Comparison of ENCODE assay signal across 1 cellular context in the genomic region with DNA sequence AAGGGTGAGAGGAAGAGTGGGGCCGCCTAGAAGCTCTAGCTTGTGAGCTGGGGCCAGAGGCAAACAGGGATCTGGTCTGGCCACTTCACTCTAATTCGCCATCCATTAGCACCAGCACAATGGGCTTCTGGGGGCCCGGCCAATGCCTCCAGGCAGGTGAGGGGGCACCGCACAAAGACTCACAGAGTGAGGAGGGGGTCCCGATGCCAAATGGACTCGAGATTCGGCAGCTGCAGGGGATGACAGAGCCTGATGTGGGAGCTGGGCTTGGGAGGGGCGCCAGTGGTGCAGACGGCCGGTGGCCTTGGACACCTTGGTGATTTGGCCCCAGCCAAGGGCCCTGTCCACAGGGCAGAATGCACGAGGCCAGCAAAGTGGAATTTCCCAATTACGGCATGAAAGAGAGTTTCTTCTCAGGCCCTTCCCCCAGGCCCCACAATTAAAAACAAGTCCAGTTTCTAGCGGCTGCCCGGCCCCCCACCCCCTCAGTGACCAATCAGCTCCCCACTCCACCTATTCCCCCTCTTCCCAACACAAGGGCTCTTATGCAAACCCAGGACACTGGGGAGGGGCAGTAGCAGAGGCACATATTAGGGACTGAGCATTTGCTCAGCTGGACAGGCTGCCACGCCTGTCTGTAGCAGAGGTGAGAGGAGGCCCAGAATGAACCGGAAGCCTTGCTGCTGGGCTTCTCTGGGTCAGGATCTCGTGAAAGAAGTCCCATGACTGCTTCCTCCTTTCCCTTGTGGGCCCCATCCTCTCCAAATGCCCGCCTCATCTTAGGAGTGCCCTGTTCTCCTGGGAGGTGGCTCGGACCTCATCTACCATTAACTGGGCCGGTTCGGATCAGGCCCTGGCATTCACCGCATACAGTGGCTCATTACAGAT.
TF ChIP-seq lines count a peak whose summit lies in the region.

No MANE protein-coding gene starts in this region.

TF ChIP-seq in HepG2, 621 proteins besides CTCF, POLR2A, EP300 and RAD21 (continued from another document and continues in another):
- TF ChIP-seq ZFP37 (CRISPR knock-in tag; IDR thresholded peaks at IDR 0.05; ENCODE audit: borderline replicate concordance) (no peak; the same call in 1 of the 2 replicates), E2F2 (CRISPR knock-in tag; IDR thresholded peaks at IDR 0.05; ENCODE audit: borderline replicate concordance) (peak; percentile 15), ZNF782 (CRISPR knock-in tag; IDR thresholded peaks at IDR 0.05; ENCODE audit: borderline replicate concordance) (no peak), JUNB (CRISPR knock-in tag; IDR thresholded peaks at IDR 0.05; ENCODE audit: borderline replicate concordance) (no peak), ZNF747 (CRISPR knock-in tag; IDR thresholded peaks at IDR 0.05; ENCODE audit: borderline replicate concordance) (peak; percentile 83), ZNF121 (CRISPR knock-in tag; IDR thresholded peaks at IDR 0.05) (no peak; the same call in 1 of the 2 replicates), CCAR2 (optimal IDR thresholded peaks at IDR 0.05; ENCODE audit: low read depth, low read length) (no peak), ETV6 (CRISPR knock-in tag; conservative IDR thresholded peaks at IDR 0.05) (peak; percentile 74; the same call in 1 of the 2 replicates), ESRRA (CRISPR knock-in tag; IDR thresholded peaks at IDR 0.05; ENCODE audit: low read depth) (peak; percentile 73; the same call in 1 of the 2 replicates), FIP1L1 (IDR thresholded peaks at IDR 0.05; ENCODE audit: borderline replicate concordance, insufficient read depth, low read depth, low read length) (0 out of 2 replicates have a peak, but pooled peaks have one; percentile 50), USF2 (IDR thresholded peaks at IDR 0.05; ENCODE audit: low read depth, low read length) (0 out of 2 replicates have a peak, but pooled peaks have one; percentile 23), USF2 (CRISPR knock-in tag; IDR thresholded peaks at IDR 0.05; ENCODE audit: borderline replicate concordance) (peak; percentile 62; the same call in 1 of the 2 replicates), MXD1 (CRISPR knock-in tag; IDR thresholded peaks at IDR 0.05) (no peak), RBFOX2 (IDR thresholded peaks at IDR 0.05; ENCODE audit: low read depth, low read length) (peak; percentile 95), STAG1 (CRISPR knock-in tag; IDR thresholded peaks at IDR 0.05) (peak; percentile 24; the same call in 1 of the 2 replicates), ZBTB49 (CRISPR knock-in tag; IDR thresholded peaks at IDR 0.05; ENCODE audit: borderline replicate concordance) (no peak), SPEN (CRISPR knock-in tag; IDR thresholded peaks at IDR 0.05; ENCODE audit: low read depth) (peak; percentile 95), ZNF670 (CRISPR knock-in tag; IDR thresholded peaks at IDR 0.05; ENCODE audit: borderline replicate concordance) (peak; percentile 97), E2F1 (CRISPR knock-in tag; IDR thresholded peaks at IDR 0.05) (no peak), ZNF570 (CRISPR knock-in tag; IDR thresholded peaks at IDR 0.05; ENCODE audit: borderline replicate concordance) (0 out of 2 replicates have a peak, but pooled peaks have one; percentile 64), ZNF530 (CRISPR knock-in tag; IDR thresholded peaks at IDR 0.05; ENCODE audit: low read depth) (no peak), NR2F1 (CRISPR knock-in tag; IDR thresholded peaks at IDR 0.05) (peak; percentile 14 to 29; a peak in 1 of 4 replicates), ZNF552 (CRISPR knock-in tag; IDR thresholded peaks at IDR 0.05; ENCODE audit: borderline replicate concordance) (peak; percentile 71), ARID4A (CRISPR knock-in tag; IDR thresholded peaks at IDR 0.05; ENCODE audit: borderline replicate concordance) (peak; percentile 60; the same call in 1 of the 2 replicates), ZNF619 (CRISPR knock-in tag; IDR thresholded peaks at IDR 0.05) (no peak), CSRNP1 (CRISPR knock-in tag; IDR thresholded peaks at IDR 0.05) (peak; percentile 93; the same call in 1 of the 2 replicates)
- TF ChIP-seq, protein P1, sequence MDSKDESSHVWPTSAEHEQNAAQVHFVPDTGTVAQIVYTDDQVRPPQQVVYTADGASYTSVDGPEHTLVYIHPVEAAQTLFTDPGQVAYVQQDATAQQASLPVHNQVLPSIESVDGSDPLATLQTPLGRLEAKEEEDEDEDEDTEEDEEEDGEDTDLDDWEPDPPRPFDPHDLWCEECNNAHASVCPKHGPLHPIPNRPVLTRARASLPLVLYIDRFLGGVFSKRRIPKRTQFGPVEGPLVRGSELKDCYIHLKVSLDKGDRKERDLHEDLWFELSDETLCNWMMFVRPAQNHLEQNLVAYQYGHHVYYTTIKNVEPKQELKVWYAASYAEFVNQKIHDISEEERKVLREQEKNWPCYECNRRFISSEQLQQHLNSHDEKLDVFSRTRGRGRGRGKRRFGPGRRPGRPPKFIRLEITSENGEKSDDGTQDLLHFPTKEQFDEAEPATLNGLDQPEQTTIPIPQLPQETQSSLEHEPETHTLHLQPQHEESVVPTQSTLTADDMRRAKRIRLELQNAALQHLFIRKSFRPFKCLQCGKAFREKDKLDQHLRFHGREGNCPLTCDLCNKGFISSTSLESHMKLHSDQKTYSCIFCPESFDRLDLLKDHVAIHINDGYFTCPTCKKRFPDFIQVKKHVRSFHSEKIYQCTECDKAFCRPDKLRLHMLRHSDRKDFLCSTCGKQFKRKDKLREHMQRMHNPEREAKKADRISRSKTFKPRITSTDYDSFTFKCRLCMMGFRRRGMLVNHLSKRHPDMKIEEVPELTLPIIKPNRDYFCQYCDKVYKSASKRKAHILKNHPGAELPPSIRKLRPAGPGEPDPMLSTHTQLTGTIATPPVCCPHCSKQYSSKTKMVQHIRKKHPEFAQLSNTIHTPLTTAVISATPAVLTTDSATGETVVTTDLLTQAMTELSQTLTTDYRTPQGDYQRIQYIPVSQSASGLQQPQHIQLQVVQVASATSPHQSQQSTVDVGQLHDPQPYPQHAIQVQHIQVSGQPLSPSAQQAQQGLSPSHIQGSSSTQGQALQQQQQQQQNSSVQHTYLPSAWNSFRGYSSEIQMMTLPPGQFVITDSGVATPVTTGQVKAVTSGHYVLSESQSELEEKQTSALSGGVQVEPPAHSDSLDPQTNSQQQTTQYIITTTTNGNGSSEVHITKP (CRISPR knock-in tag; IDR thresholded peaks at IDR 0.05; ENCODE audit: low read depth) = peak; percentile 95
- TF ChIP-seq, protein P2, sequence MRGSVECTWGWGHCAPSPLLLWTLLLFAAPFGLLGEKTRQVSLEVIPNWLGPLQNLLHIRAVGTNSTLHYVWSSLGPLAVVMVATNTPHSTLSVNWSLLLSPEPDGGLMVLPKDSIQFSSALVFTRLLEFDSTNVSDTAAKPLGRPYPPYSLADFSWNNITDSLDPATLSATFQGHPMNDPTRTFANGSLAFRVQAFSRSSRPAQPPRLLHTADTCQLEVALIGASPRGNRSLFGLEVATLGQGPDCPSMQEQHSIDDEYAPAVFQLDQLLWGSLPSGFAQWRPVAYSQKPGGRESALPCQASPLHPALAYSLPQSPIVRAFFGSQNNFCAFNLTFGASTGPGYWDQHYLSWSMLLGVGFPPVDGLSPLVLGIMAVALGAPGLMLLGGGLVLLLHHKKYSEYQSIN (CRISPR knock-in tag; IDR thresholded peaks at IDR 0.05; ENCODE audit: borderline replicate concordance) = no peak
- TF ChIP-seq, protein P3, sequence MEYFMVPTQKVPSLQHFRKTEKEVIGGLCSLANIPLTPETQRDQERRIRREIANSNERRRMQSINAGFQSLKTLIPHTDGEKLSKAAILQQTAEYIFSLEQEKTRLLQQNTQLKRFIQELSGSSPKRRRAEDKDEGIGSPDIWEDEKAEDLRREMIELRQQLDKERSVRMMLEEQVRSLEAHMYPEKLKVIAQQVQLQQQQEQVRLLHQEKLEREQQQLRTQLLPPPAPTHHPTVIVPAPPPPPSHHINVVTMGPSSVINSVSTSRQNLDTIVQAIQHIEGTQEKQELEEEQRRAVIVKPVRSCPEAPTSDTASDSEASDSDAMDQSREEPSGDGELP (IDR thresholded peaks at IDR 0.05; ENCODE audit: borderline replicate concordance, low read depth) = peak; percentile 99
